In the genomic region with DNA sequence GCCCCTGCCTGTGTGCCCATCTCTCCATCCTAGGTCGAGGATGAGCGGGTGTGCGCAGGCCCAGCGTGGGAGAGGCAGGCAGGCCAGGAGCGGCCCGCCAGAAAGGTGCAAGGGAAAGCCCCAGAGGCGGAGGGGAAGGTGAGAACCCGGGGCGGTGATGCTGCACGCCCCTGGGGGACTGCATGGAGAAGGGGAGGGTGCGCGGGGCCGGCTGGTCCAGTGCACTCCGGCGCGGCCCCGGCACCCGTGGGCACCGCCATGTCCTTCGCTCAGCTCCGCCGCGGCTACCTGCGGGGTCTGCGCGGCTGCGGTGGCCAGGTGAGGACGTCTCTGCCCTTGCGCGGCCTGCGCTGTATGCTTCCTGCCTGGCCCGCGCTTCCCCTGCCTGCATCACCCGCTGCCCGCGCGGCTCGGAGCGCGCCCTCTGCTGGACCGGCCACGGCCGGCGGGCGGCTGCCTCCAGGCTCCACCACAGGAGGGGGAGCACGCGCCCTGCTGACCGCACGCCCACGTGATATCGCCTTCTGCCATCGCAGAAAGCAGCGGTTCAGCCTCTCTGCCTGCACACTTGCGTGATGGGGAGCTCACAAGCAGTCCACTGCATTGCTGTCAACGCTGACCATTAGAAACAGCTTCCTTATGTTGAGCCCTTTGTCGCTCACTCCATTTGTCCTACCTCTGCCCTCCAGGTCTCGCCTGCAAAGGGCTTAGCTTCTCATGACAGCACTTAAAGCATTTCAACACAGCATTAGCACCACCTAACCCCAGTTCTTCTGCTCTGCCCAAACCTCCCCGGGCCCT, we compare ENCODE assay signal across 1 cellular context.
TF ChIP-seq lines count a peak whose summit lies in the region.

No MANE protein-coding gene starts in this region.

TF ChIP-seq in GM12878, 131 proteins besides CTCF, POLR2A, EP300 and RAD21 (continued from another document):
- TF ChIP-seq, protein P1, sequence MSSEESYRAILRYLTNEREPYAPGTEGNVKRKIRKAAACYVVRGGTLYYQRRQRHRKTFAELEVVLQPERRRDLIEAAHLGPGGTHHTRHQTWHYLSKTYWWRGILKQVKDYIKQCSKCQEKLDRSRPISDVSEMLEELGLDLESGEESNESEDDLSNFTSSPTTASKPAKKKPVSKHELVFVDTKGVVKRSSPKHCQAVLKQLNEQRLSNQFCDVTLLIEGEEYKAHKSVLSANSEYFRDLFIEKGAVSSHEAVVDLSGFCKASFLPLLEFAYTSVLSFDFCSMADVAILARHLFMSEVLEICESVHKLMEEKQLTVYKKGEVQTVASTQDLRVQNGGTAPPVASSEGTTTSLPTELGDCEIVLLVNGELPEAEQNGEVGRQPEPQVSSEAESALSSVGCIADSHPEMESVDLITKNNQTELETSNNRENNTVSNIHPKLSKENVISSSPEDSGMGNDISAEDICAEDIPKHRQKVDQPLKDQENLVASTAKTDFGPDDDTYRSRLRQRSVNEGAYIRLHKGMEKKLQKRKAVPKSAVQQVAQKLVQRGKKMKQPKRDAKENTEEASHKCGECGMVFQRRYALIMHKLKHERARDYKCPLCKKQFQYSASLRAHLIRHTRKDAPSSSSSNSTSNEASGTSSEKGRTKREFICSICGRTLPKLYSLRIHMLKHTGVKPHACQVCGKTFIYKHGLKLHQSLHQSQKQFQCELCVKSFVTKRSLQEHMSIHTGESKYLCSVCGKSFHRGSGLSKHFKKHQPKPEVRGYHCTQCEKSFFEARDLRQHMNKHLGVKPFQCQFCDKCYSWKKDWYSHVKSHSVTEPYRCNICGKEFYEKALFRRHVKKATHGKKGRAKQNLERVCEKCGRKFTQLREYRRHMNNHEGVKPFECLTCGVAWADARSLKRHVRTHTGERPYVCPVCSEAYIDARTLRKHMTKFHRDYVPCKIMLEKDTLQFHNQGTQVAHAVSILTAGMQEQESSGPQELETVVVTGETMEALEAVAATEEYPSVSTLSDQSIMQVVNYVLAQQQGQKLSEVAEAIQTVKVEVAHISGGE (CRISPR knock-in tag; IDR thresholded peaks at IDR 0.05), result no peak
- no peak for TF ChIP-seq MYC (IDR thresholded peaks at IDR 0.05; ENCODE audit: insufficient read depth, insufficient read length, insufficient replicate concordance, low read length, severe bottlenecking)
- TF ChIP-seq FOXM1 (IDR thresholded peaks at IDR 0.05; ENCODE audit: low read depth, low read length), result no peak
- TF ChIP-seq CEBPB (IDR thresholded peaks at IDR 0.05; ENCODE audit: borderline replicate concordance in 1 of 2, low read depth in 2 of 2, low read length in 2 of 2), result no peak
- TF ChIP-seq IRF3 (IDR thresholded peaks at IDR 0.05), result no peak
- TF ChIP-seq EZH2 (IDR thresholded peaks at IDR 0.05; ENCODE audit: borderline replicate concordance, control insufficient read depth, low read depth, low read length), result no peak
- TF ChIP-seq NRF1 (conservative IDR thresholded peaks at IDR 0.05; ENCODE audit: low read depth, low read length), result no peak
- TF ChIP-seq NFYA (IDR thresholded peaks at IDR 0.05; ENCODE audit: borderline replicate concordance, low read depth, low read length), result no peak
- TF ChIP-seq PKNOX1 (IDR thresholded peaks at IDR 0.05), result no peak
- no peak for TF ChIP-seq BRCA1 (IDR thresholded peaks at IDR 0.05; ENCODE audit: low read depth, low read length)
- TF ChIP-seq SMARCA5 (IDR thresholded peaks at IDR 0.05), result peak; percentile 85
- TF ChIP-seq, protein P2, sequence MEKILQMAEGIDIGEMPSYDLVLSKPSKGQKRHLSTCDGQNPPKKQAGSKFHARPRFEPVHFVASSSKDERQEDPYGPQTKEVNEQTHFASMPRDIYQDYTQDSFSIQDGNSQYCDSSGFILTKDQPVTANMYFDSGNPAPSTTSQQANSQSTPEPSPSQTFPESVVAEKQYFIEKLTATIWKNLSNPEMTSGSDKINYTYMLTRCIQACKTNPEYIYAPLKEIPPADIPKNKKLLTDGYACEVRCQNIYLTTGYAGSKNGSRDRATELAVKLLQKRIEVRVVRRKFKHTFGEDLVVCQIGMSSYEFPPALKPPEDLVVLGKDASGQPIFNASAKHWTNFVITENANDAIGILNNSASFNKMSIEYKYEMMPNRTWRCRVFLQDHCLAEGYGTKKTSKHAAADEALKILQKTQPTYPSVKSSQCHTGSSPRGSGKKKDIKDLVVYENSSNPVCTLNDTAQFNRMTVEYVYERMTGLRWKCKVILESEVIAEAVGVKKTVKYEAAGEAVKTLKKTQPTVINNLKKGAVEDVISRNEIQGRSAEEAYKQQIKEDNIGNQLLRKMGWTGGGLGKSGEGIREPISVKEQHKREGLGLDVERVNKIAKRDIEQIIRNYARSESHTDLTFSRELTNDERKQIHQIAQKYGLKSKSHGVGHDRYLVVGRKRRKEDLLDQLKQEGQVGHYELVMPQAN (conservative IDR thresholded peaks at IDR 0.05), result no peak; the same call in 1 of the 2 replicates
- no peak for TF ChIP-seq CREM (IDR thresholded peaks at IDR 0.05; ENCODE audit: low read depth)
- TF ChIP-seq POLR2AphosphoS2 (IDR thresholded peaks at IDR 0.05; ENCODE audit: low read depth, low read length), result no peak
- TF ChIP-seq GABPA (IDR thresholded peaks at IDR 0.05; ENCODE audit: low read depth), result no peak
- no peak for TF ChIP-seq MEF2B (IDR thresholded peaks at IDR 0.05; ENCODE audit: partially characterized antibody, poor library complexity, severe bottlenecking)
- no peak for TF ChIP-seq KLF5 (IDR thresholded peaks at IDR 0.05; ENCODE audit: partially characterized antibody)
- peak; percentile 51; the same call in 1 of the 2 replicates for TF ChIP-seq HDGF (IDR thresholded peaks at IDR 0.05)
- TF ChIP-seq CREB1 (IDR thresholded peaks at IDR 0.05; ENCODE audit: low read depth), result 0 out of 2 replicates have a peak, but pooled peaks have one; percentile 39
- no peak for TF ChIP-seq SPI1 (IDR thresholded peaks at IDR 0.05; ENCODE audit: borderline replicate concordance, insufficient read depth, low read depth, low read length)
- no peak for TF ChIP-seq CEBPZ (IDR thresholded peaks at IDR 0.05; ENCODE audit: low read depth, low read length)
- 0 out of 4 replicates have a peak, but pooled peaks of 1 of the 2 experiments have one; percentile 34 for TF ChIP-seq SRF (IDR thresholded peaks at IDR 0.05; ENCODE audit: low read depth in 2 of 2, low read length in 2 of 2)
- TF ChIP-seq POLR2AphosphoS5 (IDR thresholded peaks at IDR 0.05; ENCODE audit: low read length), result no peak
- TF ChIP-seq SIX5 (IDR thresholded peaks at IDR 0.05; ENCODE audit: low read depth, low read length, severe bottlenecking), result no peak
- TF ChIP-seq PAX8 (IDR thresholded peaks at IDR 0.05), result no peak
- TF ChIP-seq BCL11A (IDR thresholded peaks at IDR 0.05; ENCODE audit: low read depth, low read length), result no peak
- no peak for TF ChIP-seq HDAC2 (IDR thresholded peaks at IDR 0.05)
- TF ChIP-seq, protein P3, sequence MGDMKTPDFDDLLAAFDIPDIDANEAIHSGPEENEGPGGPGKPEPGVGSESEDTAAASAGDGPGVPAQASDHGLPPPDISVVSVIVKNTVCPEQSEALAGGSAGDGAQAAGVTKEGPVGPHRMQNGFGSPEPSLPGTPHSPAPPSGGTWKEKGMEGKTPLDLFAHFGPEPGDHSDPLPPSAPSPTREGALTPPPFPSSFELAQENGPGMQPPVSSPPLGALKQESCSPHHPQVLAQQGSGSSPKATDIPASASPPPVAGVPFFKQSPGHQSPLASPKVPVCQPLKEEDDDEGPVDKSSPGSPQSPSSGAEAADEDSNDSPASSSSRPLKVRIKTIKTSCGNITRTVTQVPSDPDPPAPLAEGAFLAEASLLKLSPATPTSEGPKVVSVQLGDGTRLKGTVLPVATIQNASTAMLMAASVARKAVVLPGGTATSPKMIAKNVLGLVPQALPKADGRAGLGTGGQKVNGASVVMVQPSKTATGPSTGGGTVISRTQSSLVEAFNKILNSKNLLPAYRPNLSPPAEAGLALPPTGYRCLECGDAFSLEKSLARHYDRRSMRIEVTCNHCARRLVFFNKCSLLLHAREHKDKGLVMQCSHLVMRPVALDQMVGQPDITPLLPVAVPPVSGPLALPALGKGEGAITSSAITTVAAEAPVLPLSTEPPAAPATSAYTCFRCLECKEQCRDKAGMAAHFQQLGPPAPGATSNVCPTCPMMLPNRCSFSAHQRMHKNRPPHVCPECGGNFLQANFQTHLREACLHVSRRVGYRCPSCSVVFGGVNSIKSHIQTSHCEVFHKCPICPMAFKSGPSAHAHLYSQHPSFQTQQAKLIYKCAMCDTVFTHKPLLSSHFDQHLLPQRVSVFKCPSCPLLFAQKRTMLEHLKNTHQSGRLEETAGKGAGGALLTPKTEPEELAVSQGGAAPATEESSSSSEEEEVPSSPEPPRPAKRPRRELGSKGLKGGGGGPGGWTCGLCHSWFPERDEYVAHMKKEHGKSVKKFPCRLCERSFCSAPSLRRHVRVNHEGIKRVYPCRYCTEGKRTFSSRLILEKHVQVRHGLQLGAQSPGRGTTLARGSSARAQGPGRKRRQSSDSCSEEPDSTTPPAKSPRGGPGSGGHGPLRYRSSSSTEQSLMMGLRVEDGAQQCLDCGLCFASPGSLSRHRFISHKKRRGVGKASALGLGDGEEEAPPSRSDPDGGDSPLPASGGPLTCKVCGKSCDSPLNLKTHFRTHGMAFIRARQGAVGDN (IDR thresholded peaks at IDR 0.05), result peak; percentile 74
- no peak for TF ChIP-seq BMI1 (IDR thresholded peaks at IDR 0.05; ENCODE audit: borderline replicate concordance)
- TF ChIP-seq NFXL1 (IDR thresholded peaks at IDR 0.05; ENCODE audit: borderline replicate concordance), result no peak
- no peak for TF ChIP-seq ETV6 (conservative IDR thresholded peaks at IDR 0.05 in 1 of 2, IDR thresholded peaks at IDR 0.05 in 1 of 2; ENCODE audit: borderline replicate concordance in 1 of 2, low read depth in 1 of 2)
- 0 out of 2 replicates have a peak, but pooled peaks have one; percentile 34 for TF ChIP-seq PAX5 (IDR thresholded peaks at IDR 0.05; ENCODE audit: borderline replicate concordance, low read depth, low read length)
- no peak for TF ChIP-seq CHD4 (IDR thresholded peaks at IDR 0.05)
- TF ChIP-seq, protein P4, sequence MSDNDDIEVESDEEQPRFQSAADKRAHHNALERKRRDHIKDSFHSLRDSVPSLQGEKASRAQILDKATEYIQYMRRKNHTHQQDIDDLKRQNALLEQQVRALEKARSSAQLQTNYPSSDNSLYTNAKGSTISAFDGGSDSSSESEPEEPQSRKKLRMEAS (IDR thresholded peaks at IDR 0.05; ENCODE audit: low read depth, low read length), result peak; percentile 87
- no peak for TF ChIP-seq ESRRA (IDR thresholded peaks at IDR 0.05; ENCODE audit: low read length)
